In the genomic region with DNA sequence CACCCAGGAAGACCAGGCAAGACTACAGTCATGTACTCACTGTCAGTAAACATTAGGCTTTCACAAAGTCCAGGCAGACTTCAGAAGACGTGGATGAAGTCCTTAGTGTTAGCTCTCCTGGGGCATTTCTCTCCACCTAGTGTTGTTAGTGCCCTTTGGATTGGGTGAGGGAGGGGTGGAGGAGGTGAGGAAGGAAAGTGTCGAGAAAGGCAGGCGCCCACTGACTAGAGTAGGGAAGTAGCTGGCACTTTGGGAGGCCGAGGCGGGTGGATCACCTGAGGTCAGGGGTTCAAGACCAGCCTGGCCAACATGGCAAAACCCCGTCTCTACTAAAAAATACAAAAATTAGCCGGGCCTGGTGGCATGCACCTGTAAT, we compare ENCODE assay signal across 1 cellular context.
TF ChIP-seq lines count a peak whose summit lies in the region.

No MANE protein-coding gene starts in this region.

TF ChIP-seq in HepG2, 621 proteins besides CTCF, POLR2A, EP300 and RAD21:
- 0 out of 2 replicates have a peak, but pooled peaks have one; percentile 21 for TF ChIP-seq ZNF264 (CRISPR knock-in tag; IDR thresholded peaks at IDR 0.05)
